In genomic region chr12:132289356-132290202, GRCh38 we compare ENCODE assay signal across 26 cellular contexts. TPM values are rescaled to one million over a fixed set of nuclear protein-coding genes. Genes with fewer than 3 reads are reported as not detected.
DNase-seq lines count a peak whose midpoint lies in the region; ATAC-seq and TF ChIP-seq lines count a peak whose summit lies in the region.
"Had no signal": no experiment of that assay in that cellular context is flagged by ENCODE, and none has a peak within 500 bp of the region (broad histone marks: within the 10 kb centered on the region; RNA-seq: fewer than 3 reads in every experiment).

No MANE protein-coding gene starts in this region.

- no peak overlapping the region for H3K18ac ChIP-seq in H9 (ENCODE audit: insufficient read length, low read depth, low read length)

- no peak overlapping the region for H3K56ac ChIP-seq in H9 (ENCODE audit: insufficient read length, low read depth, low read length)

- no peak overlapping the region for H3K4me3 ChIP-seq in BLaER1
- H3K4me3 ChIP-seq: SK-N-MC, smooth muscle cell, suprapubic skin had no signal

- H2BK20ac ChIP-seq in H9 (ENCODE audit: low read depth, low read length, poor library complexity, severe bottlenecking), result no peak overlapping the region

- H3K4me2 ChIP-seq in BLaER1 (peak overlapping the region; percentile 3; the same call in 1 of the 2 replicates), H9 (ENCODE audit: insufficient read depth, insufficient read length, low read length) (no peak overlapping the region)
- H3K4me2 ChIP-seq: smooth muscle cell had no signal

- H3K27me3 ChIP-seq in BLaER1, result peaks cover 36% of the 10 kb centered on the region
- peaks cover 2% of the 10 kb centered on the region; the same call in 1 of the 2 replicates for H3K27me3 ChIP-seq in H9 (ENCODE audit: insufficient read depth, low read length)

- no peak overlapping the region for H4K5ac ChIP-seq in H9 (ENCODE audit: insufficient read length, low read depth, low read length)

- peaks cover 74% of the 10 kb centered on the region for H3K27me3 Mint-ChIP-seq in H9 (ENCODE audit: low read depth)
- peaks cover 68% of the 10 kb centered on the region for H3K27me3 Mint-ChIP-seq in WTC11 (ENCODE audit: low read depth)
- H3K27me3 Mint-ChIP-seq in nephron (ENCODE audit: low read depth), result peaks cover 47% of the 10 kb centered on the region
- peaks cover 26 to 46% of the 10 kb centered on the region in 2 donors for H3K27me3 Mint-ChIP-seq in stimulated activated naive B cell treated with anti-CD40 and anti-IgM and Interleukin-4, amounts not matched to agents 10 μg/mL and 1 μg/mL and 100 μg/mL, for 72 hours

- H2AFZ ChIP-seq in H9 (ENCODE audit: low read length), result no peak overlapping the region

- no peaks in the 10 kb centered on the region for H3K79me2 ChIP-seq in H9 (ENCODE audit: insufficient read depth, low read length)

- H2BK120ac ChIP-seq in H9 (ENCODE audit: low read depth, low read length, poor library complexity, severe bottlenecking), result no peak overlapping the region

- no peak for DNase-seq in H9
- DNase-seq in WTC11 (ENCODE audit: low spot score), result peak; percentile 12
- DNase-seq in stimulated activated naive B cell treated with anti-CD40 and anti-IgM and Interleukin-4, amounts not matched to agents 10 μg/mL and 1 μg/mL and 100 μg/mL, for 72 hours, result no peak
- DNase-seq in activated effector memory CD4-positive, alpha-beta T cell treated with anti-CD3 and anti-CD28 coated beads, Interleukin-2, amount 50 U/mL, for 16 hours, result no peak
- DNase-seq: activated CD4-positive, alpha-beta T cell treated with anti-CD3 and anti-CD28 coated beads, Interleukin-2, amount 50 U/mL, for 1 hour; activated CD8-positive, alpha-beta memory T cell treated with anti-CD3 and anti-CD28 coated beads, Interleukin-2, amount 10 ng/mL, durations not matched to agents 7 days and 5 days; activated T-cell treated with anti-CD3 and anti-CD28 coated beads, Interleukin-2, amount 50 U/mL, for 72 hours; BE2C; Caco-2; MV-4-11; NCI-H1694; NCI-H526; stimulated activated CD4-positive, alpha-beta T cell treated with anti-CD3 and anti-CD28 coated beads, Interleukin-2, amount 100 ng/mL, for 48 hours had no signal

- H2BK15ac ChIP-seq in H9 (ENCODE audit: low read depth, low read length), result no peak overlapping the region

- no peak overlapping the region for H3K23ac ChIP-seq in H9 (ENCODE audit: insufficient read length, low read depth, low read length)

- H3K14ac ChIP-seq in H9 (ENCODE audit: insufficient read depth, low read length), result no peak overlapping the region; the same call in 1 of the 2 replicates

- H3K4ac ChIP-seq in H9 (ENCODE audit: low read depth, low read length), result no peak overlapping the region

- no peaks in the 10 kb centered on the region for H3K23me2 ChIP-seq in H9 (ENCODE audit: insufficient read length, low read depth, low read length, poor library complexity, severe bottlenecking)

- no peak overlapping the region for H2BK12ac ChIP-seq in H9 (ENCODE audit: insufficient read length, low read depth, low read length)

- peak overlapping the region in 2 of 3 experiments; percentile 24 to 88; a peak in 2 of 7 replicates for H3K27ac Mint-ChIP-seq in H9
- H3K27ac Mint-ChIP-seq in WTC11, result no peak overlapping the region; the same call in 1 of the 2 replicates
- peak overlapping the region; percentile 2 to 67 (median 26) for H3K27ac Mint-ChIP-seq in nephron
- H3K27ac Mint-ChIP-seq in stimulated activated naive B cell treated with anti-CD40 and anti-IgM and Interleukin-4, amounts not matched to agents 10 μg/mL and 1 μg/mL and 100 μg/mL, for 72 hours, result no peak overlapping the region
- H3K27ac Mint-ChIP-seq: activated CD8-positive, alpha-beta memory T cell treated with anti-CD3 and anti-CD28 coated beads, Interleukin-2, amount 10 ng/mL, durations not matched to agents 7 days and 5 days; activated naive CD4-positive, alpha-beta T cell treated with anti-CD3 and anti-CD28 coated beads, Interleukin-2, amount 50 U/mL, for 72 hours; activated T-cell treated with anti-CD3 and anti-CD28 coated beads, Interleukin-2, amount 50 U/mL, for 72 hours; memory B cell had no signal

- H3K27ac ChIP-seq in BLaER1 (no peak overlapping the region), H9 (ENCODE audit: insufficient read length, low read depth, low read length) (no peak overlapping the region)
- H3K27ac ChIP-seq: SK-N-MC, suprapubic skin had no signal

- no CpG with 5 or more reads among the region's 19 CpGs for WGBS in H9 (ENCODE audit: extremely low coverage, insufficient read length, low lambda C conversion rate)

- H3K4me3 Mint-ChIP-seq in H9, result no peak overlapping the region; a peak in 1 of 5 replicates
- H3K4me3 Mint-ChIP-seq in WTC11, result no peak overlapping the region
- peak overlapping the region in 2 of 3 experiments; percentile 13 to 23 for H3K4me3 Mint-ChIP-seq in nephron
- no peak overlapping the region for H3K4me3 Mint-ChIP-seq in stimulated activated naive B cell treated with anti-CD40 and anti-IgM and Interleukin-4, amounts not matched to agents 10 μg/mL and 1 μg/mL and 100 μg/mL, for 72 hours
- H3K4me3 Mint-ChIP-seq: activated CD8-positive, alpha-beta memory T cell treated with anti-CD3 and anti-CD28 coated beads, Interleukin-2, amount 10 ng/mL, durations not matched to agents 7 days and 5 days; activated T-cell treated with anti-CD3 and anti-CD28 coated beads, Interleukin-2, amount 50 U/mL, for 72 hours; central memory CD8-positive, alpha-beta T cell; memory B cell; stimulated activated effector memory CD8-positive, alpha-beta T cell treated with anti-CD3 and anti-CD28 coated beads, Interleukin-12 subunit alpha, Interleukin-12 subunit beta, amount 100 ng/mL, for 72 hours had no signal

- H4K8ac ChIP-seq in H9 (replicated peaks; ENCODE audit: insufficient read length, low read depth, low read length), result no peak overlapping the region

- H2BK5ac ChIP-seq in H9 (ENCODE audit: insufficient read length, low read length), result no peak overlapping the region

- no peak for ATAC-seq in WTC11
- ATAC-seq in HG02938 (IDR thresholded peaks at IDR 0.05; ENCODE audit: unreplicated experiment), result no peak
- no peak for ATAC-seq in GM19467 (IDR thresholded peaks at IDR 0.05; ENCODE audit: unreplicated experiment)
- ATAC-seq in stimulated activated naive B cell treated with anti-CD40 and anti-IgM and Interleukin-4, amounts not matched to agents 10 μg/mL and 1 μg/mL and 100 μg/mL, for 72 hours (replicated peaks), result no peak
- ATAC-seq: activated CD8-positive, alpha-beta memory T cell treated with anti-CD3 and anti-CD28 coated beads, Interleukin-2, amount 10 ng/mL, durations not matched to agents 7 days and 5 days; activated naive CD4-positive, alpha-beta T cell treated with anti-CD3 and anti-CD28 coated beads, Interleukin-2, amount 50 U/mL, for 72 hours; activated T-cell treated with anti-CD3 and anti-CD28 coated beads, Interleukin-2, amount 50 U/mL, for 72 hours; stimulated activated effector memory CD8-positive, alpha-beta T cell treated with anti-CD3 and anti-CD28 coated beads, Interleukin-12 subunit alpha, Interleukin-12 subunit beta, amount 100 ng/mL, for 72 hours had no signal

- no peaks in the 10 kb centered on the region for H3K79me1 ChIP-seq in H9 (ENCODE audit: insufficient read depth, low read depth, low read length, poor library complexity, severe bottlenecking)

- H3K4me1 ChIP-seq in BLaER1 (peaks cover 37% of the 10 kb centered on the region), H9 (ENCODE audit: insufficient read depth, low read length) (no peaks in the 10 kb centered on the region)
- H3K4me1 ChIP-seq: BE2C, Caco-2 had no signal

- H3K9me3 Mint-ChIP-seq in H9 (peaks cover 2 to 8% of the 10 kb centered on the region in 2 experiments; a peak in 4 of 5 replicates), WTC11 (peaks cover 5% of the 10 kb centered on the region), nephron (peaks cover 2% of the 10 kb centered on the region)
- peaks cover 3 to 4% of the 10 kb centered on the region in 2 donors for H3K9me3 Mint-ChIP-seq in stimulated activated naive B cell treated with anti-CD40 and anti-IgM and Interleukin-4, amounts not matched to agents 10 μg/mL and 1 μg/mL and 100 μg/mL, for 72 hours
- H3K9me3 Mint-ChIP-seq: activated naive CD4-positive, alpha-beta T cell treated with anti-CD3 and anti-CD28 coated beads, Interleukin-2, amount 50 U/mL, for 72 hours; central memory CD8-positive, alpha-beta T cell; stimulated activated effector memory CD8-positive, alpha-beta T cell treated with anti-CD3 and anti-CD28 coated beads, Interleukin-12 subunit alpha, Interleukin-12 subunit beta, amount 100 ng/mL, for 72 hours had no signal

- H4K20me1 ChIP-seq in BLaER1, result no peaks in the 10 kb centered on the region
- no peaks in the 10 kb centered on the region for H4K20me1 ChIP-seq in H9 (ENCODE audit: control insufficient read depth, insufficient read depth, insufficient read length)

- no peaks in the 10 kb centered on the region for H3K36me3 ChIP-seq in BLaER1
- H3K36me3 ChIP-seq: BE2C, suprapubic skin had no signal

- TF ChIP-seq CTCF in H9 (conservative IDR thresholded peaks at IDR 0.05) (no peak), WTC11 (IDR thresholded peaks at IDR 0.05) (no peak), nephron (IDR thresholded peaks at IDR 0.05; ENCODE audit: unreplicated experiment in 3 of 3) (no peak)

- H3T11ph ChIP-seq in H9 (ENCODE audit: low read length), result no peak overlapping the region

- CTCF ChIA-PET in WTC11 (lab: Charles Lee), result interaction anchor here (0.8 to 1.3 kb wide), 5 partner anchors 12 to 271 kb away, joined by 3 to 6 read pairs (median 3); no protein-coding TSS in a partner anchor

- H3K36me3 Mint-ChIP-seq in H9 (ENCODE audit: insufficient read depth in 1 of 3, low read depth in 3 of 3) (peaks cover 0 to 4% (median 2%) of the 10 kb centered on the region in 3 experiments; a peak in 2 of 7 replicates), WTC11 (peaks cover 4% of the 10 kb centered on the region), nephron (ENCODE audit: low read depth) (no peaks in the 10 kb centered on the region)
- peaks cover 0 to 6% of the 10 kb centered on the region in 2 donors for H3K36me3 Mint-ChIP-seq in stimulated activated naive B cell treated with anti-CD40 and anti-IgM and Interleukin-4, amounts not matched to agents 10 μg/mL and 1 μg/mL and 100 μg/mL, for 72 hours
- H3K36me3 Mint-ChIP-seq: activated CD8-positive, alpha-beta memory T cell treated with anti-CD3 and anti-CD28 coated beads, Interleukin-2, amount 10 ng/mL, durations not matched to agents 7 days and 5 days; memory B cell had no signal

- H2AK5ac ChIP-seq in H9 (ENCODE audit: insufficient read length, low read length), result no peak overlapping the region

- POLR2A ChIA-PET in WTC11 (lab: Charles Lee), result interaction anchor here (0.6 kb wide), 1 partner anchor 16 kb away, joined by 3 read pairs; no protein-coding TSS in a partner anchor

- H3K4me1 Mint-ChIP-seq in H9 (peaks cover 10 to 26% of the 10 kb centered on the region in 2 experiments), WTC11 (peaks cover 3% of the 10 kb centered on the region), nephron (peaks cover 34% of the 10 kb centered on the region)
- peaks cover 6 to 11% of the 10 kb centered on the region in 2 donors for H3K4me1 Mint-ChIP-seq in stimulated activated naive B cell treated with anti-CD40 and anti-IgM and Interleukin-4, amounts not matched to agents 10 μg/mL and 1 μg/mL and 100 μg/mL, for 72 hours
- H3K4me1 Mint-ChIP-seq: activated CD8-positive, alpha-beta memory T cell treated with anti-CD3 and anti-CD28 coated beads, Interleukin-2, amount 10 ng/mL, durations not matched to agents 7 days and 5 days had no signal

- H3K9ac ChIP-seq in BLaER1, result no peak overlapping the region
- no peak overlapping the region for H3K9ac ChIP-seq in H9 (ENCODE audit: extremely low read depth, insufficient read length, low read length)

- no peak overlapping the region for H4K91ac ChIP-seq in H9 (ENCODE audit: insufficient read length, low read depth, low read length)

- H3K9me3 ChIP-seq in BLaER1 (peaks cover 20% of the 10 kb centered on the region), H9 (ENCODE audit: control insufficient read depth, low read depth, low read length) (no peaks in the 10 kb centered on the region)
- H3K9me3 ChIP-seq: BE2C, suprapubic skin had no signal

RNA-seq across cellular contexts. Expression of gene GALNT9, which starts 39.8 kb away (rescaled TPM):
- total RNA-seq in H9 (2021), result 0.35 and 0.88 TPM in 2 replicates
- 0.66 to 1.1 TPM (median 0.90 TPM) in 3 replicates for total RNA-seq in WTC11 (2021)
- total RNA-seq: activated CD8-positive, alpha-beta memory T cell treated with anti-CD3 and anti-CD28 coated beads, Interleukin-2, amount 10 ng/mL, durations not matched to agents 7 days and 5 days; RPMI7951; smooth muscle cell; suprapubic skin; T-helper 2 cell treated with Interferon-gamma antibody and Interleukin-4, amounts not matched to agents 100 ng/mL and 5 ng/mL, for 36 hours had no signal

Comparison
In these comparisons a context has a peak if more than half of its experiments do, and no peak if none do; other contexts are left out.
1. H3K27ac Mint-ChIP-seq: peak in H9 (2 of 3) and nephron (3 of 3); none in WTC11 (single experiment) and stimulated activated naive B cell treated with anti-CD40 and anti-IgM and Interleukin-4, amounts not matched to agents 10 μg/mL and 1 μg/mL and 100 μg/mL, for 72 hours (single experiment).
2. H3K4me3 Mint-ChIP-seq: peak in nephron (2 of 3); none in H9 (0 of 2), WTC11 (single experiment) and stimulated activated naive B cell treated with anti-CD40 and anti-IgM and Interleukin-4, amounts not matched to agents 10 μg/mL and 1 μg/mL and 100 μg/mL, for 72 hours (0 of 2).